Comparison of ENCODE assay signal across 11 cellular contexts in the genomic region with DNA sequence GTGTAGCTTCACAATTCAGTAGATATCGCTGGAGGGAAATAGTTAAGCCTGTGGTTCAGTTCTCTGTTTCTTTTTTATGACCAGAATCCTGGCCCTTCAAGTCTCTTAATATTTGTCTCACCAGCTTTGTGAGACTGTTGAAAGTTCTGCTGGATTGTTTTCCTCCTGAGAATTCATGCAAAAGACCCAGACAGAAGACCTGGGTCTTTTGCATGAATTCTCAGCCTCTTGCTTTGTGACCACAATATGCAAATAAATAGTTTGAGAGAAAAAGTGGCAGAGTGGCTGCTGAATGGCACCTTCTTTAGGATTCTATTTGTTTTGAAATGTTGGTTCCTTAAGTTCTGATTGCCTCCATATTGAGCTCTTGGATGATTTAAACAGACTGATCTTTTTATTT. TPM values are rescaled to one million over a fixed set of nuclear protein-coding genes. Genes with fewer than 3 reads are reported as not detected.
A peak's percentile ranks its signal among the peaks of the same experiment; 100 is the strongest.
DNase-seq lines count a peak whose midpoint lies in the region; ATAC-seq and TF ChIP-seq lines count a peak whose summit lies in the region.
"Had no signal": no experiment of that assay in that cellular context is flagged by ENCODE, and none has a peak within 500 bp of the region (broad histone marks: within the 10 kb centered on the region; RNA-seq: fewer than 3 reads in every experiment).

No MANE protein-coding gene starts in this region.

- no peaks in the 10 kb centered on the region for H3K9me3 ChIP-seq in body of pancreas
- H3K9me3 ChIP-seq: HAP-1 had no signal

- no peak overlapping the region for H3K23ac ChIP-seq in mesendoderm (ENCODE audit: low read length)

- no peak overlapping the region for H3K4ac ChIP-seq in mesendoderm (ENCODE audit: low read depth, low read length)

- no peak for TF ChIP-seq CTCF in body of pancreas (IDR thresholded peaks at IDR 0.05)

- intact Hi-C loops in body of pancreas (cut with DNase I): no loop called here

- no peak overlapping the region for H3K56ac ChIP-seq in mesendoderm (ENCODE audit: low read length)

- DNase-seq in mesendoderm: peak; percentile 42
- no peak for DNase-seq in activated effector memory CD4-positive, alpha-beta T cell treated with anti-CD3 and anti-CD28 coated beads, Interleukin-2, amount 50 U/mL, for 16 hours
- no peak for DNase-seq in NCI-H226
- no peak for DNase-seq in NCI-H1417 treated with DMSO at 0.1 percent for 48 hours (lab: John Stamatoyannopoulos, UW)
- no peak for DNase-seq in body of pancreas
- DNase-seq: activated CD4-positive, alpha-beta memory T cell treated with anti-CD3 and anti-CD28 coated beads for 36 hours; NCI-H187 treated with DMSO at 0.1 percent for 48 hours had no signal

- no CpG with 5 or more reads among the region's 1 CpG for WGBS in mesendoderm (ENCODE audit: extremely low coverage, insufficient coverage, low lambda C conversion rate)
- 86 to 89% methylated on average over 1 of the region's 1 CpG for WGBS in body of pancreas, 2 donors

- H2AK5ac ChIP-seq in mesendoderm (ENCODE audit: low read length): no peak overlapping the region

- no peak overlapping the region for H3K4me2 ChIP-seq in mesendoderm (ENCODE audit: low read length)

- H2BK15ac ChIP-seq in mesendoderm (replicated peaks; ENCODE audit: low read depth): no peak overlapping the region

- no peak overlapping the region for H2BK5ac ChIP-seq in mesendoderm (ENCODE audit: low read length)

- no peak overlapping the region for H3K9ac ChIP-seq in mesendoderm (ENCODE audit: low read length)

- TF ChIP-seq POLR2A in body of pancreas (IDR thresholded peaks at IDR 0.05): no peak

- H4K5ac ChIP-seq in mesendoderm (ENCODE audit: low read length): no peak overlapping the region

- H3K27me3 ChIP-seq in mesendoderm (ENCODE audit: insufficient read depth, low read length, poor library complexity): no peaks in the 10 kb centered on the region
- no peaks in the 10 kb centered on the region for H3K27me3 ChIP-seq in body of pancreas

- no peak overlapping the region for H4K8ac ChIP-seq in mesendoderm (ENCODE audit: low read depth, low read length)

- H3K79me1 ChIP-seq in mesendoderm (ENCODE audit: low read length): peaks cover 2% of the 10 kb centered on the region

- H3K79me2 ChIP-seq in mesendoderm (ENCODE audit: control insufficient read depth, insufficient read depth, low read length): no peaks in the 10 kb centered on the region

- H3K36me3 ChIP-seq in mesendoderm (ENCODE audit: control insufficient read depth, insufficient read depth, low read length) (no peaks in the 10 kb centered on the region), body of pancreas (replicated peaks in 1 of 2; ENCODE audit: insufficient read depth in 1 of 2, low read depth in 2 of 2) (no peaks in the 10 kb centered on the region)
- H3K36me3 ChIP-seq: HAP-1 had no signal

- H3K27ac ChIP-seq in mesendoderm (ENCODE audit: low read depth, low read length) (no peak overlapping the region), body of pancreas (no peak overlapping the region)

- ATAC-seq in GM19035 (IDR thresholded peaks at IDR 0.05; ENCODE audit: unreplicated experiment) (peak; percentile 80), HG02623 (IDR thresholded peaks at IDR 0.05; ENCODE audit: unreplicated experiment) (peak; percentile 95), HG03469 (IDR thresholded peaks at IDR 0.05; ENCODE audit: unreplicated experiment) (peak; percentile 73), body of pancreas (no peak)

- no peak overlapping the region for H3K4me3 ChIP-seq in mesendoderm (ENCODE audit: low read length)
- H3K4me3 ChIP-seq in body of pancreas: no peak overlapping the region
- H3K4me3 ChIP-seq: HAP-1 had no signal

- H3K18ac ChIP-seq in mesendoderm (ENCODE audit: low read length): no peak overlapping the region

- H2BK120ac ChIP-seq in mesendoderm (ENCODE audit: low read depth, low read length): no peak overlapping the region

- peaks cover 2% of the 10 kb centered on the region for H3K4me1 ChIP-seq in mesendoderm (ENCODE audit: control insufficient read depth, low read depth, low read length)
- H3K4me1 ChIP-seq in body of pancreas: peaks cover 9% of the 10 kb centered on the region

RNA-seq across cellular contexts. Expression of a gene that starts 40.3 kb away (rescaled TPM):
- 28.8 TPM for polyA plus RNA-seq in mesendoderm (2013, experiment 1 of 2)
- 29.0 TPM for polyA plus RNA-seq in mesendoderm (2013, experiment 2 of 2)
- 10 to 100 TPM; 15.6 to 17.8 TPM for total RNA-seq in body of pancreas
